Comparison of ENCODE assay signal across 8 cellular contexts in genomic region chr2:209771474-209772292, GRCh38. TPM values are rescaled to one million over a fixed set of nuclear protein-coding genes. Genes with fewer than 3 reads are reported as not detected.
DNase-seq lines count a peak whose midpoint lies in the region; ATAC-seq, FAIRE-seq and TF ChIP-seq lines count a peak whose summit lies in the region.

TSS of gene UNC80 (plus strand) at chr2:209771832. CDS start at chr2:209772073, 241 bp downstream.

- no peak for FAIRE-seq in bronchial epithelial cell (lab: Jason Lieb, UNC)

- H3K36me3 ChIP-seq in bronchial epithelial cell (ENCODE audit: control insufficient read depth, insufficient read depth, low read length), result no peaks in the 10 kb centered on the region

- TF ChIP-seq CTCF in bronchial epithelial cell (IDR thresholded peaks at IDR 0.05; ENCODE audit: insufficient read depth, low read length, severe bottlenecking), result no peak

- H3K9me3 ChIP-seq in iPS-18c (ENCODE audit: control insufficient read depth, insufficient read depth, low read length), result no peaks in the 10 kb centered on the region

- ATAC-seq in HG02852 (IDR thresholded peaks at IDR 0.05; ENCODE audit: unreplicated experiment) (peak; percentile 73), HG03108 (IDR thresholded peaks at IDR 0.05; ENCODE audit: unreplicated experiment) (no peak)

- DNase-seq in DMS79 (lab: John Stamatoyannopoulos, UW) (peak; percentile 42), NCI-H774 (lab: John Stamatoyannopoulos, UW) (peak; percentile 51), bronchial epithelial cell (ENCODE audit: low read depth) (peak; percentile 18), skeletal muscle cell (ENCODE audit: low read depth) (peak; percentile 13), DMS114 treated with DMSO at 0.1 percent for 48 hours (lab: John Stamatoyannopoulos, UW; ENCODE audit: unreplicated experiment) (no peak)

- H3K27me3 ChIP-seq in bronchial epithelial cell (ENCODE audit: control insufficient read depth, insufficient read depth, low read length), result no peaks in the 10 kb centered on the region

- H3K4me3 ChIP-seq in bronchial epithelial cell (ENCODE audit: low read depth, low read length), result peak within 1 kb of the TSS; percentile 24
- H3K4me3 ChIP-seq in iPS-18c (ENCODE audit: insufficient read depth, low read depth, low read length), result peak within 1 kb of the TSS; percentile 56
- H3K4me3 ChIP-seq in skeletal muscle cell (ENCODE audit: low read depth, low read length), result peak within 1 kb of the TSS; percentile 45

RNA-seq across cellular contexts. Expression of gene UNC80, which starts in this region (rescaled TPM):
- under 0.01 TPM in 1 of 2 replicates, not detected in the other for total RNA-seq in bronchial epithelial cell

Comparison
In these comparisons a context has a peak if more than half of its experiments do, and no peak if none do; other contexts are left out.
1. Peak in DNase-seq and H3K4me3 ChIP-seq in bronchial epithelial cell; RNA of the gene not detected or under 1 TPM.